Comparison of ENCODE assay signal across 1 cellular context in the genomic region with DNA sequence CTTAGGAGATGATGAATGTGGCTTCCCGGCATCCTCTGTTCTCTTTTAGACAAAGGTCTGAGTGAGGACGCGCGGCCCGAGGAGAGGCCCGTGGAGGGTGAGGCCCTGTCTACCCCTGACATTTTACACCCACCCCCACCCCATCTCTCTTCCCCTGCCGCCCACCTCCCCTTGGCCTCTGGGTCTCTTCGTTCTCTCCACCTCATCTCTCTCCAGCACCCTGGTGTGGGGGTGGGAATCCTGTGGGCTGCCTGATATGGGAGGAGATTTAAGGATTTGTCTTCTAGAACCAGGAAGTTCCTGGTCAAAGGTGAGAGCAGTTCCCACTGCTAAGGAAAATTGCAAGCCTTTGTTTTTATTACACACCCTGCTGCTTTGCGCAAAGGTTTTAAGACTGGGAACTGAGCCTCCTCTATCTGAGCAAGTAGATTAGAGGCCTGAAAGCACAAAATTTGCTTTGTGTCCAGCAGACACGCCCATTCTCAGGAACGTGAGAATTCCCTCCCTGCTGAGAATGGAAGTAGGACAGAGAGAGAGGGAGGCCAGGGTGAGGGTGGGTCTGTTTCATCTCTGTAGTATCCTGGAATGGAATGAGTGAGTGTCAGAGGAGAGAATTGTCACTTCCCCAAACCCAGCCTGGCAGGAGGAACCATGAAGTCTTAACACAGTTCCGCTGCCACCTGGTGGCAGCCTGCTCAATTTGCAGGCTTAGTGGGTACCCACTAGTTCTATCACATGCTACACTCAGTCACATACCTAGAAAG.
TF ChIP-seq lines count a peak whose summit lies in the region.

No MANE protein-coding gene starts in this region.

TF ChIP-seq in GM12878, 131 proteins besides CTCF, POLR2A, EP300 and RAD21 (continued from another document):
- TF ChIP-seq ZBTB40 (IDR thresholded peaks at IDR 0.05; ENCODE audit: borderline replicate concordance), result no peak
- TF ChIP-seq, protein P1, sequence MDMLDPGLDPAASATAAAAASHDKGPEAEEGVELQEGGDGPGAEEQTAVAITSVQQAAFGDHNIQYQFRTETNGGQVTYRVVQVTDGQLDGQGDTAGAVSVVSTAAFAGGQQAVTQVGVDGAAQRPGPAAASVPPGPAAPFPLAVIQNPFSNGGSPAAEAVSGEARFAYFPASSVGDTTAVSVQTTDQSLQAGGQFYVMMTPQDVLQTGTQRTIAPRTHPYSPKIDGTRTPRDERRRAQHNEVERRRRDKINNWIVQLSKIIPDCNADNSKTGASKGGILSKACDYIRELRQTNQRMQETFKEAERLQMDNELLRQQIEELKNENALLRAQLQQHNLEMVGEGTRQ (IDR thresholded peaks at IDR 0.05; ENCODE audit: borderline replicate concordance, low read depth, low read length), result no peak
- TF ChIP-seq MYC (IDR thresholded peaks at IDR 0.05; ENCODE audit: insufficient read depth, insufficient read length, insufficient replicate concordance, low read length, severe bottlenecking), result no peak
- no peak for TF ChIP-seq BCLAF1 (IDR thresholded peaks at IDR 0.05)
- no peak for TF ChIP-seq SREBF1 (IDR thresholded peaks at IDR 0.05; ENCODE audit: low read length)
- TF ChIP-seq SMC3 (IDR thresholded peaks at IDR 0.05; ENCODE audit: borderline replicate concordance, low read length), result peak; percentile 7; the same call in 1 of the 2 replicates
- TF ChIP-seq TBL1XR1 (IDR thresholded peaks at IDR 0.05; ENCODE audit: low read depth, low read length), result no peak
- TF ChIP-seq MEF2B (IDR thresholded peaks at IDR 0.05; ENCODE audit: partially characterized antibody, poor library complexity, severe bottlenecking), result no peak
